In genomic region chr9:80144856-80145255, GRCh38 we compare ENCODE assay signal across 26 cellular contexts.
"Had no signal": no experiment of that assay in that cellular context is flagged by ENCODE, and none has a peak within 500 bp of the region (broad histone marks: within the 10 kb centered on the region; RNA-seq: fewer than 3 reads in every experiment).

No MANE protein-coding gene starts in this region.

- H3K4me2 ChIP-seq: neural progenitor cell had no signal

- H3K4me3 Mint-ChIP-seq: endodermal cell; memory B cell; naive thymus-derived CD4-positive, alpha-beta T cell; nephron; neural progenitor cell; stimulated activated naive CD8-positive, alpha-beta T cell treated with anti-CD3 and anti-CD28 coated beads, Interleukin-15, amount 100 ng/mL, for 72 hours had no signal

- H3K4me1 ChIP-seq: prostate gland, right atrium auricular region, sigmoid colon, suprapubic skin, transverse colon, vagina had no signal

- H3K27me3 ChIP-seq: neural progenitor cell, right atrium auricular region, sigmoid colon, suprapubic skin, transverse colon, vagina had no signal

- H3K4me3 ChIP-seq: lung, neural progenitor cell, prostate gland, right atrium auricular region, sigmoid colon, skin epidermis, suprapubic skin, transverse colon, vagina had no signal

- H3K36me3 ChIP-seq: neural progenitor cell, prostate gland, right atrium auricular region, sigmoid colon, suprapubic skin, transverse colon, vagina had no signal

- H3K27me3 Mint-ChIP-seq: memory B cell; stimulated activated naive CD8-positive, alpha-beta T cell treated with anti-CD3 and anti-CD28 coated beads, Interleukin-15, amount 100 ng/mL, for 72 hours had no signal

- H3K4me1 Mint-ChIP-seq: stimulated activated naive CD8-positive, alpha-beta T cell treated with anti-CD3 and anti-CD28 coated beads, Interleukin-15, amount 100 ng/mL, for 72 hours had no signal

- H3K9ac ChIP-seq: neural progenitor cell had no signal

- H3K27ac Mint-ChIP-seq: endodermal cell; memory B cell; naive thymus-derived CD4-positive, alpha-beta T cell; nephron; neural progenitor cell; stimulated activated naive CD8-positive, alpha-beta T cell treated with anti-CD3 and anti-CD28 coated beads, Interleukin-15, amount 100 ng/mL, for 72 hours had no signal

- H3K9me3 ChIP-seq: prostate gland, suprapubic skin, transverse colon, vagina had no signal

- H3K27ac ChIP-seq: epithelial cell of prostate, neural progenitor cell, prostate gland, right atrium auricular region, sigmoid colon, skin epidermis, suprapubic skin, transverse colon, vagina had no signal

- FAIRE-seq: keratinocyte had no signal

- DNase-seq: cerebellar nuclear complex; cortex of kidney; effector CD4-positive, alpha-beta T cell; endodermal cell; foreskin melanocyte; left ventricle myocardium superior; midbrain; naive thymus-derived CD4-positive, alpha-beta T cell; sigmoid colon; stimulated activated CD4-positive, alpha-beta T cell treated with anti-CD3 and anti-CD28 coated beads, Interleukin-15, amount 100 ng/mL, for 24 hours; stimulated activated CD4-positive, alpha-beta T cell treated with anti-CD3 and anti-CD28 coated beads, Interleukin-2, amount 100 ng/mL, for 48 hours; stimulated activated CD8-positive, alpha-beta memory T cell treated with anti-CD3 and anti-CD28 coated beads, Interleukin-4, amount 100 ng/mL, for 48 hours; stimulated activated naive CD4-positive, alpha-beta T cell; stimulated activated naive CD8-positive, alpha-beta T cell treated with anti-CD3 and anti-CD28 coated beads, Interleukin-15, amount 100 ng/mL, for 72 hours; transverse colon had no signal

- H2AFZ ChIP-seq: neural progenitor cell had no signal
